Comparison of ENCODE assay signal across 9 cellular contexts in genomic region chr16:9099131-9099625, GRCh38. TPM values are rescaled to one million over a fixed set of nuclear protein-coding genes. Genes with fewer than 3 reads are reported as not detected.
DNase-seq lines count a peak whose midpoint lies in the region; FAIRE-seq and TF ChIP-seq lines count a peak whose summit lies in the region.
"Had no signal": no experiment of that assay in that cellular context is flagged by ENCODE, and none has a peak within 500 bp of the region (broad histone marks: within the 10 kb centered on the region; RNA-seq: fewer than 3 reads in every experiment).

No MANE protein-coding gene starts in this region.

- no peak for FAIRE-seq in RCC 7860 (lab: Jason Lieb, UNC)
- FAIRE-seq: G401.6 had no signal

- H3K27ac Mint-ChIP-seq in activated naive CD4-positive, alpha-beta T cell treated with anti-CD3 and anti-CD28 coated beads, Interleukin-2, amount 10 ng/mL, durations not matched to agents 7 days and 5 days: peak overlapping the region; percentile 28

- no peak for DNase-seq in activated naive CD4-positive, alpha-beta T cell treated with anti-CD3 and anti-CD28 coated beads, Interleukin-2, amount 10 ng/mL, durations not matched to agents 7 days and 5 days
- DNase-seq in activated naive CD4-positive, alpha-beta T cell treated with anti-CD3 and anti-CD28 coated beads, Interleukin-2, amount 50 U/mL, for 16 hours: no peak
- DNase-seq in RCC 7860 (ENCODE audit: low spot score) (peak; percentile 25), esophagus muscularis mucosa (ENCODE audit: extremely low spot score) (no peak), superior temporal gyrus (ENCODE audit: extremely low spot score) (peak; percentile 3), COLO668 (lab: John Stamatoyannopoulos, UW; ENCODE audit: unreplicated experiment) (no peak), HK-2 (ENCODE audit: unreplicated experiment) (no peak), NCI-H146 (lab: John Stamatoyannopoulos, UW) (no peak)

- H3K36me3 Mint-ChIP-seq in activated naive CD4-positive, alpha-beta T cell treated with anti-CD3 and anti-CD28 coated beads, Interleukin-2, amount 10 ng/mL, durations not matched to agents 7 days and 5 days: peaks cover 84% of the 10 kb centered on the region

- no peaks in the 10 kb centered on the region for H3K27me3 Mint-ChIP-seq in activated naive CD4-positive, alpha-beta T cell treated with anti-CD3 and anti-CD28 coated beads, Interleukin-2, amount 10 ng/mL, durations not matched to agents 7 days and 5 days

- no peak for TF ChIP-seq POLR2A in esophagus muscularis mucosa (IDR thresholded peaks at IDR 0.05; ENCODE audit: low read depth)

- peak overlapping the region; percentile 8 to 54 (median 25) for H3K27ac ChIP-seq in esophagus muscularis mucosa (replicated peaks in 1 of 4)

- peak overlapping the region; percentile 11 for H3K4me3 Mint-ChIP-seq in activated naive CD4-positive, alpha-beta T cell treated with anti-CD3 and anti-CD28 coated beads, Interleukin-2, amount 10 ng/mL, durations not matched to agents 7 days and 5 days

- 59% methylated on average over 5 of the region's 5 CpGs for WGBS in esophagus muscularis mucosa

- H3K36me3 ChIP-seq in esophagus muscularis mucosa: peaks cover 19 to 33% (median 31%) of the 10 kb centered on the region in 4 donors

- H3K27me3 ChIP-seq in esophagus muscularis mucosa: no peaks in the 10 kb centered on the region

- no peaks in the 10 kb centered on the region for H3K9me3 ChIP-seq in esophagus muscularis mucosa

- no peaks in the 10 kb centered on the region for H3K9me3 Mint-ChIP-seq in activated naive CD4-positive, alpha-beta T cell treated with anti-CD3 and anti-CD28 coated beads, Interleukin-2, amount 10 ng/mL, durations not matched to agents 7 days and 5 days

- peaks cover 97 to 100% (median 100%) of the 10 kb centered on the region in 4 donors for H3K4me1 ChIP-seq in esophagus muscularis mucosa

- H3K4me3 ChIP-seq in esophagus muscularis mucosa: no peak overlapping the region

- H3K4me1 Mint-ChIP-seq in activated naive CD4-positive, alpha-beta T cell treated with anti-CD3 and anti-CD28 coated beads, Interleukin-2, amount 10 ng/mL, durations not matched to agents 7 days and 5 days: peaks cover 91% of the 10 kb centered on the region

- CTCF ChIA-PET in activated naive CD4-positive, alpha-beta T cell treated with anti-CD3 and anti-CD28 coated beads, Interleukin-2, amount 10 ng/mL, durations not matched to agents 7 days and 5 days (lab: Charles Lee): no interaction called here

- intact Hi-C loops in esophagus muscularis mucosa (cut with DNase I): no loop called here

- TF ChIP-seq EP300 in esophagus muscularis mucosa (IDR thresholded peaks at IDR 0.05): no peak

- TF ChIP-seq CTCF in esophagus muscularis mucosa (IDR thresholded peaks at IDR 0.05): no peak

RNA-seq across cellular contexts. Expression of gene HAPSTR1, which starts 7.7 kb away (rescaled TPM):
- 10 to 100 TPM; 51.7 to 65.2 (median 57.1) TPM for total RNA-seq in esophagus muscularis mucosa

Comparison
In these comparisons a context has a peak if more than half of its experiments do, and no peak if none do; other contexts are left out.
1. DNase-seq: peak in RCC 7860 (single experiment) and superior temporal gyrus (single experiment); none in activated naive CD4-positive, alpha-beta T cell treated with anti-CD3 and anti-CD28 coated beads, Interleukin-2, amount 10 ng/mL, durations not matched to agents 7 days and 5 days (single experiment), activated naive CD4-positive, alpha-beta T cell treated with anti-CD3 and anti-CD28 coated beads, Interleukin-2, amount 50 U/mL, for 16 hours (single experiment), esophagus muscularis mucosa (single experiment), COLO668 (single experiment), HK-2 (single experiment) and NCI-H146 (single experiment).